ENCODE assay signal across 9 cellular contexts in the genomic region with DNA sequence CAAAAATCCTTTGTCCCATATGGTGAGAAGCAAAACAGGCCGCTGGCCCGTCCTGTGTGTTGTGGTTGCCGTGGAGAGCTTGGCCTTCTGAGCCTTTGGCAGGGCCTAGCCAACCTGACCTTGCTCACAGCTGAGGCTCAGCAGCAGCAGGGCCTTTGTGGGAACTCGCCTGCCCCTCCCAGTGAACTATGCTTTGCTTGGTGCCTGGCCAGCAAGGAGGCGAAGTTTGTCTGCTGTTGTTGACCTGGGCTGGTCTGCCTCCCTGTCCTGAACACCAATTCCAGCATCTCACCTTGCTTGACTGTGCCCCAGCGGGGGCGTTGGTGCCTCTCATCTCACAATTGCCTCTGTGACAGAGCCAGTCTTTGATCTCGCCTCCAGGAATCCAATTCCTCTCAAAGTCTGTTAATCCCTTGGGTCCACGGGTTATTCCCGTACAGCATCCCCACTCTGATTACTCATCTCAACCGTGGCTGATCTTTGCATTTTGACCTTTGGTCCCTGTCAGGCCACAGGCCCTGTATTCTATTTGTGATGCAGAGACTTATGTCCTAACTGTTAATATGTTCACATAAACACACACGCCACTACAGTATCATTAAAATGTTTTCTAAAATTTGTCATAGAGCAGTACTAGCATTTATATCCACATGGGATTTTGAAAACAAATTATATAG. TPM values are rescaled to one million over a fixed set of nuclear protein-coding genes. Genes with fewer than 3 reads are reported as not detected.
DNase-seq lines count a peak whose midpoint lies in the region; ATAC-seq and TF ChIP-seq lines count a peak whose summit lies in the region.
"Had no signal": no experiment of that assay in that cellular context is flagged by ENCODE, and none has a peak within 500 bp of the region (broad histone marks: within the 10 kb centered on the region; RNA-seq: fewer than 3 reads in every experiment).

No MANE protein-coding gene starts in this region.

- H3K4me1 Mint-ChIP-seq in activated CD8-positive, alpha-beta memory T cell treated with anti-CD3 and anti-CD28 coated beads, Interleukin-2, amount 10 ng/mL, durations not matched to agents 7 days and 5 days = no peaks in the 10 kb centered on the region

- H3K4me3 ChIP-seq in testis = no peak overlapping the region
- no peak overlapping the region for H3K4me3 ChIP-seq in GM23248

- no peaks in the 10 kb centered on the region for H3K9me3 Mint-ChIP-seq in activated CD8-positive, alpha-beta memory T cell treated with anti-CD3 and anti-CD28 coated beads, Interleukin-2, amount 10 ng/mL, durations not matched to agents 7 days and 5 days (ENCODE audit: low read depth)

- H3K36me3 Mint-ChIP-seq in activated CD8-positive, alpha-beta memory T cell treated with anti-CD3 and anti-CD28 coated beads, Interleukin-2, amount 10 ng/mL, durations not matched to agents 7 days and 5 days = no peaks in the 10 kb centered on the region

- H3K79me2 ChIP-seq in GM23248 (ENCODE audit: insufficient read depth) = no peaks in the 10 kb centered on the region

- H3K27ac ChIP-seq in caudate nucleus (ENCODE audit: low read depth, low read length) (peak overlapping the region; percentile 77), testis (peak overlapping the region; percentile 16 to 53), GM23248 (no peak overlapping the region)

- H3K9me3 ChIP-seq in testis = no peaks in the 10 kb centered on the region
- H3K9me3 ChIP-seq in GM23248 (ENCODE audit: low read depth) = no peaks in the 10 kb centered on the region

- no peaks in the 10 kb centered on the region for H4K20me1 ChIP-seq in GM23248 (ENCODE audit: insufficient read depth)

- peaks cover 2% of the 10 kb centered on the region for H3K27me3 Mint-ChIP-seq in activated CD8-positive, alpha-beta memory T cell treated with anti-CD3 and anti-CD28 coated beads, Interleukin-2, amount 10 ng/mL, durations not matched to agents 7 days and 5 days

- no peaks in the 10 kb centered on the region for H3K9me2 ChIP-seq in GM23248 (ENCODE audit: insufficient read depth)

- no peak overlapping the region for H3K27ac Mint-ChIP-seq in activated CD8-positive, alpha-beta memory T cell treated with anti-CD3 and anti-CD28 coated beads, Interleukin-2, amount 10 ng/mL, durations not matched to agents 7 days and 5 days

- ATAC-seq in HG02943 (IDR thresholded peaks at IDR 0.05; ENCODE audit: low read depth, unreplicated experiment) (peak; percentile 50), left lobe of liver (peak; percentile 97), GM21381 (IDR thresholded peaks at IDR 0.05; ENCODE audit: unreplicated experiment) (no peak)
- ATAC-seq in activated CD8-positive, alpha-beta memory T cell treated with anti-CD3 and anti-CD28 coated beads, Interleukin-2, amount 10 ng/mL, durations not matched to agents 7 days and 5 days = no peak

- CTCF ChIA-PET in activated CD8-positive, alpha-beta memory T cell treated with anti-CD3 and anti-CD28 coated beads, Interleukin-2, amount 10 ng/mL, durations not matched to agents 7 days and 5 days (lab: Charles Lee) = no interaction called here

- 34 to 41% methylated on average over 12 of the region's 12 CpGs for WGBS in testis, 2 donors
- WGBS in GM23248 (ENCODE audit: low coverage in 1 of 2, low lambda C conversion rate in 2 of 2, missing lambda C conversion rate in 2 of 2), 2 experiments = 9 to 17% methylated on average over 12 of the region's 12 CpGs

- in situ Hi-C loops in GM23248 (cut with MboI) = no loop called here

- no peak overlapping the region for H2AFZ ChIP-seq in GM23248

- H3K9ac ChIP-seq in GM23248 = no peak overlapping the region

- H3K27me3 ChIP-seq in testis (no peaks in the 10 kb centered on the region), GM23248 (replicated peaks; ENCODE audit: insufficient read depth) (no peaks in the 10 kb centered on the region)

- no peak for TF ChIP-seq CTCF in testis (IDR thresholded peaks at IDR 0.05)

- DNase-seq in caudate nucleus (lab: John Stamatoyannopoulos, UW) = peak in 23 of 61 donors; percentile 2 to 37 (median 13)
- DNase-seq in left lobe of liver (ENCODE audit: low spot score) = peak; percentile 83
- DNase-seq in testis = peak; percentile 92
- no peak for DNase-seq in activated CD8-positive, alpha-beta memory T cell treated with anti-CD3 and anti-CD28 coated beads, Interleukin-2, amount 10 ng/mL, durations not matched to agents 7 days and 5 days
- no peak for DNase-seq in GM23248
- DNase-seq in dermis blood vessel endothelial cell = no peak
- DNase-seq: activated CD4-positive, CD25-positive, alpha-beta regulatory T cell treated with anti-CD3 and anti-CD28 coated beads, Interleukin-2, amount 50 U/mL, for 72 hours had no signal

- H3K4me1 ChIP-seq in testis (peaks cover 20% of the 10 kb centered on the region), GM23248 (ENCODE audit: insufficient read depth) (no peaks in the 10 kb centered on the region)

- H3K36me3 ChIP-seq in testis (ENCODE audit: low read depth, missing control alignments) (no peaks in the 10 kb centered on the region), GM23248 (ENCODE audit: low read depth) (no peaks in the 10 kb centered on the region)

- intact Hi-C loops in testis (cut with DNase I; ENCODE audit: low total_unique reads) = no loop called here

- H3K4me3 Mint-ChIP-seq in activated CD8-positive, alpha-beta memory T cell treated with anti-CD3 and anti-CD28 coated beads, Interleukin-2, amount 10 ng/mL, durations not matched to agents 7 days and 5 days = no peak overlapping the region

- TF ChIP-seq POLR2A in testis (IDR thresholded peaks at IDR 0.05) = no peak

- H3K4me2 ChIP-seq in GM23248 (ENCODE audit: unreplicated experiment) = no peak overlapping the region

- H3F3A ChIP-seq in GM23248 (ENCODE audit: insufficient read depth) = no peaks in the 10 kb centered on the region

RNA-seq across cellular contexts. Expression of a gene that starts 22.6 kb away (rescaled TPM):
- 7.9 TPM for total RNA-seq in left lobe of liver
- 10 to 100 TPM; 30.4 to 34.8 TPM for total RNA-seq in testis
- polyA plus RNA-seq in testis (ENCODE audit: insufficient read depth, low read depth, low replicate concordance) = 33.9 TPM
- total RNA-seq in activated CD8-positive, alpha-beta memory T cell treated with anti-CD3 and anti-CD28 coated beads, Interleukin-2, amount 10 ng/mL, durations not matched to agents 7 days and 5 days = 1 to 10 TPM in 1 of 2 experiments, under 1 TPM in 1; 0.93 to 1.1 TPM
- 1.5 and 5.2 TPM in 2 replicates for total RNA-seq in GM23248 (2014; rRNA removed; shearing (Covaris generic))
- polyA plus RNA-seq in GM23248 (2016; fragmentation: Nextera tagmentation; extraction: Ambion mirVana) = 2.0 and 2.5 TPM in 2 replicates
- 1.7 and 7.2 TPM in 2 replicates for total RNA-seq in dermis blood vessel endothelial cell

RNA-seq across cellular contexts. Expression of a gene that starts 26.5 kb away (rescaled TPM):
- total RNA-seq in left lobe of liver = 0.05 TPM
- total RNA-seq in testis = 10 to 100 TPM in 1 of 2 donors, 1 to 10 TPM in 1; 9.0 to 18.5 TPM
- 48.0 TPM for polyA plus RNA-seq in testis (ENCODE audit: insufficient read depth, low read depth, low replicate concordance)
- total RNA-seq in activated CD8-positive, alpha-beta memory T cell treated with anti-CD3 and anti-CD28 coated beads, Interleukin-2, amount 10 ng/mL, durations not matched to agents 7 days and 5 days = not detected
- total RNA-seq in GM23248 (2014; rRNA removed; shearing (Covaris generic)) = 0.13 and 0.32 TPM in 2 replicates
- polyA plus RNA-seq in GM23248 (2016; fragmentation: Nextera tagmentation; extraction: Ambion mirVana) = 0.21 and 0.72 TPM in 2 replicates
- 0.09 TPM in 1 of 2 replicates, not detected in the other for total RNA-seq in dermis blood vessel endothelial cell

Comparison
In these comparisons a context has a peak if more than half of its experiments do, and no peak if none do; other contexts are left out.
1. ATAC-seq: peak in HG02943 (single experiment) and left lobe of liver (single experiment); none in activated CD8-positive, alpha-beta memory T cell treated with anti-CD3 and anti-CD28 coated beads, Interleukin-2, amount 10 ng/mL, durations not matched to agents 7 days and 5 days (single experiment) and GM21381 (single experiment).
2. DNase-seq: peak in left lobe of liver (single experiment) and testis (single experiment); none in activated CD8-positive, alpha-beta memory T cell treated with anti-CD3 and anti-CD28 coated beads, Interleukin-2, amount 10 ng/mL, durations not matched to agents 7 days and 5 days (single experiment), GM23248 (single experiment) and dermis blood vessel endothelial cell (single experiment).